ENCODE assay signal across 1 cellular context in the genomic region with DNA sequence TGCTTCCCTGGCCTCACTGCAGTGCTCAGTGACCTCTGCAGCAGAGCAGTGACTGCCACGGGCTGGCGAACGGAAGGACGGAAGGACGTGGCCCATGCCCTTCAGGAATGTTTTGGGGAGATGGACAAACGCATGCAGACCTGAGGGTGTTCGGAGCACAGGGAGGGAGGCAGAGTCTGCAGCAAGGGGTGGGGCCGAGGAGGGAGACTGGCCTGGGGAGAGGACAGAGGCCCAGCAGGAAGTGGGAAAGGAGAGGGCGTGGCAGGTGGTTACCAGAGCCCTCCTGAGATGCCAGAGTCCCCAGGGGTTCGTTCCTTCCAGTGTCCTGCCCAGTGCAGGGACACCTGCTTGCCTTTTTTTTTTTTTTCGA.
A peak's percentile ranks its signal among the peaks of the same experiment; 100 is the strongest.
TF ChIP-seq lines count a peak whose summit lies in the region.

No MANE protein-coding gene starts in this region.

TF ChIP-seq in HepG2, 621 proteins besides CTCF, POLR2A, EP300 and RAD21 (continued from another document):
- TF ChIP-seq ZNF142 (CRISPR knock-in tag; IDR thresholded peaks at IDR 0.05): 0 out of 2 replicates have a peak, but pooled peaks have one; percentile 23
- TF ChIP-seq ZNF550 (CRISPR knock-in tag; IDR thresholded peaks at IDR 0.05; ENCODE audit: borderline replicate concordance): 0 out of 2 replicates have a peak, but pooled peaks have one; percentile 9
- no peak for TF ChIP-seq KDM1A (CRISPR knock-in tag; IDR thresholded peaks at IDR 0.05)
- no peak for TF ChIP-seq RAD51 (IDR thresholded peaks at IDR 0.05; ENCODE audit: borderline replicate concordance)
- TF ChIP-seq FOXK1 (CRISPR knock-in tag; IDR thresholded peaks at IDR 0.05; ENCODE audit: borderline replicate concordance, low read depth): no peak
- 0 out of 2 replicates have a peak, but pooled peaks have one; percentile 23 for TF ChIP-seq CBFB (CRISPR knock-in tag; IDR thresholded peaks at IDR 0.05)
- TF ChIP-seq ARID4A (CRISPR knock-in tag; IDR thresholded peaks at IDR 0.05; ENCODE audit: borderline replicate concordance): peak; percentile 53; the same call in 1 of the 2 replicates
TF ChIP-seq in HepG2: peak in this region for 44.
